In the genomic region with DNA sequence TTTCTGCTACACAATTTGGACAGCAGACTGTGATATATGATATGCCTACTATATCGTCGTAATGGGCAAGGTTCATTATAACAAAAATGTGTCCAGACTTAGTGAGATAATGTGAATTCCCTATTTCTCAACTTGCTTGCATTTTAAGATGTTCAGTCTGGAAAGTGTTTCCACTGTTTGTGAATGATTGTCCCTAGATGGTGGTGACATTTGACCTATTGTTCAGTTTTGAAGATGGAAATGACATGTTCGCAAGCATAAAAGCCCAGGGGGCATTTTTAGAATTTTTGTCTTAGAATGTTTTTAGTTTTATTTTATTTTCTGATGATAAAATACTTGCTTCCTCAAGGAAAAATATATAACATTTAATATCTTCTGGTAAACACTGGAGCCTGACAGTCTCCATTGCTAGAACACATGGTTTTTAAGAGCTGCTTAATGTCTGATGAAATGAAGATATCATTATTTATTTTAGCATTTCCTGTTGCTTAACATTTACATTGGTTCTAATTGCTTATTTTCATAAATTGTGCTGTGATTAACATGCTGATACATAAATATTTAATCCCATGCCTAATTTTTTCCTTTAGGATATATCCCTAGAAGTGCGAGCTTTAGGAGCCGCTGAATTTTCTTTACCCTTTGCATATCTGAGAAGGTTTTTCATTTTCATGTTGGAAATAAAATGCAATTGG, we compare ENCODE assay signal across 13 cellular contexts. TPM values are rescaled to one million over a fixed set of nuclear protein-coding genes. Genes with fewer than 3 reads are reported as not detected.
DNase-seq lines count a peak whose midpoint lies in the region; ATAC-seq and TF ChIP-seq lines count a peak whose summit lies in the region.
"Had no signal": no experiment of that assay in that cellular context is flagged by ENCODE, and none has a peak within 500 bp of the region (broad histone marks: within the 10 kb centered on the region; RNA-seq: fewer than 3 reads in every experiment).

No MANE protein-coding gene starts in this region.

- intact Hi-C loops in vagina (cut with DNase I) = loop anchor here (5.0 kb wide), 1 partner anchor 728 kb away; no protein-coding TSS in a partner anchor

- DNase-seq in SK-N-SH (no peak), fibroblast of villous mesenchyme (ENCODE audit: low read depth) (peak; percentile 93), osteoblast (ENCODE audit: insufficient read length, low spot score, missing footprints) (no peak), vagina (ENCODE audit: extremely low spot score in 2 of 2) (no peak), amygdala (lab: John Stamatoyannopoulos, UW) (no peak)
- DNase-seq: activated CD8-positive, alpha-beta T cell treated with anti-CD3 and anti-CD28 coated beads for 36 hours; activated naive CD4-positive, alpha-beta T cell treated with Interleukin-2 at 50 U/mL for 16 hours; NCI-H2107; stimulated activated CD4-positive, alpha-beta T cell treated with anti-CD3 and anti-CD28 coated beads, Interleukin-2, amount 100 ng/mL, for 24 hours; stimulated activated naive CD4-positive, alpha-beta T cell had no signal

- H3K9ac ChIP-seq in SK-N-SH = peak overlapping the region; percentile 48; the same call in 1 of the 2 replicates

- no peak for TF ChIP-seq POLR2A in vagina (IDR thresholded peaks at IDR 0.05)

- H3K36me3 ChIP-seq in SK-N-SH (replicated peaks in 1 of 2; ENCODE audit: control insufficient read depth in 1 of 2, insufficient read depth in 2 of 2, low read length in 1 of 2) (peaks cover 11 to 51% of the 10 kb centered on the region in 2 experiments), osteoblast (ENCODE audit: insufficient read depth, low read length) (no peaks in the 10 kb centered on the region), vagina (no peaks in the 10 kb centered on the region)

- no peaks in the 10 kb centered on the region for H3K27me3 ChIP-seq in SK-N-SH (ENCODE audit: insufficient read depth)
- no peaks in the 10 kb centered on the region for H3K27me3 ChIP-seq in osteoblast (ENCODE audit: insufficient read depth, low read length)
- no peaks in the 10 kb centered on the region for H3K27me3 ChIP-seq in vagina

- ATAC-seq in SK-N-SH treated with all-trans-retinoic acid at 6 μM for 48 hours (no peak), HG03159 (IDR thresholded peaks at IDR 0.05; ENCODE audit: unreplicated experiment) (no peak), GM18868 (IDR thresholded peaks at IDR 0.05; ENCODE audit: unreplicated experiment) (no peak)
- ATAC-seq: activated CD8-positive, alpha-beta T cell treated with anti-CD3 and anti-CD28 coated beads for 36 hours had no signal

- no peaks in the 10 kb centered on the region for H3K9me2 ChIP-seq in SK-N-SH

- H3K4me3 ChIP-seq in SK-N-SH (ENCODE audit: low read depth in 2 of 2, low read length in 1 of 2) = no peak overlapping the region; a peak in 1 of 4 replicates
- peak overlapping the region; percentile 29 for H3K4me3 ChIP-seq in fibroblast of villous mesenchyme (ENCODE audit: low read depth, low read length)
- no peak overlapping the region for H3K4me3 ChIP-seq in osteoblast (ENCODE audit: insufficient read depth, low read length)
- no peak overlapping the region for H3K4me3 ChIP-seq in vagina

- H3F3A ChIP-seq in SK-N-SH (replicated peaks; ENCODE audit: insufficient read depth) = peaks cover 44% of the 10 kb centered on the region

- H3K4me1 ChIP-seq in SK-N-SH (ENCODE audit: control insufficient read depth in 1 of 2, insufficient read depth in 2 of 2, low read depth in 1 of 2, low read length in 1 of 2) (peaks cover 13 to 37% of the 10 kb centered on the region in 2 experiments), osteoblast (ENCODE audit: insufficient read depth, low read length) (peaks cover 11% of the 10 kb centered on the region), vagina (peaks cover 57% of the 10 kb centered on the region)

- WGBS in SK-N-SH (ENCODE audit: low lambda C conversion rate) = 82% methylated on average over 5 of the region's 5 CpGs

- H3K4me2 ChIP-seq in SK-N-SH (peak overlapping the region; percentile 65; the same call in 1 of the 2 replicates), osteoblast (ENCODE audit: insufficient read depth, low read length) (peak overlapping the region; percentile 34)

- H3K27ac ChIP-seq in SK-N-SH (ENCODE audit: low read depth in 2 of 2, low read length in 1 of 2) (peak overlapping the region; percentile 74 to 79; a peak in 3 of 4 replicates), osteoblast (ENCODE audit: low read depth, low read length) (no peak overlapping the region), vagina (peak overlapping the region; percentile 31)

- POLR2A ChIA-PET in SK-N-SH (lab: Yijun Ruan, JAX) = no interaction called here

- no peak for TF ChIP-seq RAD21 in SK-N-SH (IDR thresholded peaks at IDR 0.05; ENCODE audit: low read length)

- TF ChIP-seq CTCF in SK-N-SH (IDR thresholded peaks at IDR 0.05) (no peak), fibroblast of villous mesenchyme (IDR thresholded peaks at IDR 0.05; ENCODE audit: insufficient read depth, low read depth, low read length) (no peak), osteoblast (IDR thresholded peaks at IDR 0.05; ENCODE audit: extremely low read depth, low read depth, low read length) (no peak), vagina (IDR thresholded peaks at IDR 0.05) (no peak)

- H3K79me2 ChIP-seq in SK-N-SH (ENCODE audit: insufficient read depth) = peaks cover 100% of the 10 kb centered on the region
- peaks cover 55% of the 10 kb centered on the region for H3K79me2 ChIP-seq in osteoblast (ENCODE audit: insufficient read depth, low read length)

- CTCF ChIA-PET in SK-N-SH (lab: Yijun Ruan, JAX) = interaction anchor here (0.8 to 3.0 kb wide), 3 partner anchors 11 to 139 kb away, joined by 3 to 9 read pairs (median 3); partner anchors contain the start of gene MBNL2

- H4K20me1 ChIP-seq in SK-N-SH (ENCODE audit: insufficient read depth) = no peaks in the 10 kb centered on the region; the same call in 1 of the 2 replicates
- peaks cover 9% of the 10 kb centered on the region for H4K20me1 ChIP-seq in osteoblast (ENCODE audit: insufficient read depth, low read length)

- no peak for TF ChIP-seq EP300 in SK-N-SH (IDR thresholded peaks at IDR 0.05; ENCODE audit: borderline replicate concordance in 1 of 2, low read depth in 1 of 2, low read length in 1 of 2)

- H3K9me3 ChIP-seq in SK-N-SH (no peaks in the 10 kb centered on the region), osteoblast (ENCODE audit: low read depth, low read length) (no peaks in the 10 kb centered on the region), vagina (no peaks in the 10 kb centered on the region)

- no peak overlapping the region for H2AFZ ChIP-seq in SK-N-SH (ENCODE audit: low read depth)
- no peak overlapping the region for H2AFZ ChIP-seq in osteoblast (ENCODE audit: low read length)

TF ChIP-seq in SK-N-SH, 30 proteins besides CTCF, POLR2A, EP300 and RAD21 (continues in another document):
- TF ChIP-seq SMC3 (IDR thresholded peaks at IDR 0.05; ENCODE audit: low read depth, low read length) (no peak), GATA2 (CRISPR knock-in tag; IDR thresholded peaks at IDR 0.05) (no peak), JUND (IDR thresholded peaks at IDR 0.05) (no peak), EZH2phosphoT487 (IDR thresholded peaks at IDR 0.05; ENCODE audit: borderline replicate concordance, low read depth) (no peak), SIN3A (IDR thresholded peaks at IDR 0.05; ENCODE audit: borderline replicate concordance, low read depth, low read length) (no peak)
- TF ChIP-seq, protein P1, sequence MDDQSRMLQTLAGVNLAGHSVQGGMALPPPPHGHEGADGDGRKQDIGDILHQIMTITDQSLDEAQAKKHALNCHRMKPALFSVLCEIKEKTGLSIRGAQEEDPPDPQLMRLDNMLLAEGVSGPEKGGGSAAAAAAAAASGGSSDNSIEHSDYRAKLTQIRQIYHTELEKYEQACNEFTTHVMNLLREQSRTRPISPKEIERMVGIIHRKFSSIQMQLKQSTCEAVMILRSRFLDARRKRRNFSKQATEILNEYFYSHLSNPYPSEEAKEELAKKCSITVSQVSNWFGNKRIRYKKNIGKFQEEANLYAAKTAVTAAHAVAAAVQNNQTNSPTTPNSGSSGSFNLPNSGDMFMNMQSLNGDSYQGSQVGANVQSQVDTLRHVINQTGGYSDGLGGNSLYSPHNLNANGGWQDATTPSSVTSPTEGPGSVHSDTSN (IDR thresholded peaks at IDR 0.05) = no peak

TF ChIP-seq in SK-N-SH treated with all-trans-retinoic acid at 6 μM for 48 hours, 23 proteins besides CTCF, POLR2A, EP300 and RAD21:
- TF ChIP-seq ESRRG (CRISPR knock-in tag; IDR thresholded peaks at IDR 0.05) (no peak), TOX (CRISPR knock-in tag; IDR thresholded peaks at IDR 0.05; ENCODE audit: borderline replicate concordance) (no peak), BACH2 (CRISPR knock-in tag; IDR thresholded peaks at IDR 0.05; ENCODE audit: borderline replicate concordance) (no peak)

RNA-seq across cellular contexts. Expression of gene MBNL2, which starts 27.1 kb away (rescaled TPM):
- polyA plus RNA-seq in SK-N-SH (2012; rRNA removed) = 24.5 and 27.9 TPM in 2 replicates
- polyA plus RNA-seq in SK-N-SH (2012; cell fraction: cytosol; rRNA removed) = 38.4 and 46.6 TPM in 2 replicates
- polyA plus RNA-seq in SK-N-SH (2012; cell fraction: nucleus; rRNA removed) = 21.4 and 39.6 TPM in 2 replicates
- 70.5 and 120 TPM in 2 replicates for total RNA-seq in fibroblast of villous mesenchyme
- total RNA-seq in osteoblast = 66.0 and 69.8 TPM in 2 replicates
- 63.1 TPM for total RNA-seq in vagina
